10 cellular contexts compared by ENCODE assay signal in genomic region chr17:8922451-8922850, GRCh38. TPM values are rescaled to one million over a fixed set of nuclear protein-coding genes. Genes with fewer than 3 reads are reported as not detected.
DNase-seq lines count a peak whose midpoint lies in the region; ATAC-seq and TF ChIP-seq lines count a peak whose summit lies in the region.
"Had no signal": no experiment of that assay in that cellular context is flagged by ENCODE, and none has a peak within 500 bp of the region (broad histone marks: within the 10 kb centered on the region; RNA-seq: fewer than 3 reads in every experiment).

No MANE protein-coding gene starts in this region.

- TF ChIP-seq CTCF in brain microvascular endothelial cell (IDR thresholded peaks at IDR 0.05; ENCODE audit: low read depth, low read length, missing control alignments) (no peak), GM23338 (conservative IDR thresholded peaks at IDR 0.05; ENCODE audit: low read depth in 2 of 2) (no peak)

- no peak overlapping the region for H2BK12ac ChIP-seq in mesenchymal stem cell (ENCODE audit: low read length in 2 of 2)

- no peak overlapping the region for H3K4ac ChIP-seq in mesenchymal stem cell (ENCODE audit: low read depth in 1 of 2, low read length in 2 of 2)

- H3K4me3 ChIP-seq in brain microvascular endothelial cell (ENCODE audit: low read depth, low read length) (no peak overlapping the region), mesenchymal stem cell (ENCODE audit: insufficient read depth in 1 of 2, low read depth in 1 of 2, low read length in 2 of 2) (no peak overlapping the region), GM23338 (no peak overlapping the region)

- H3K79me2 ChIP-seq in GM23338 (replicated peaks; ENCODE audit: insufficient read depth) = no peaks in the 10 kb centered on the region

- peaks cover 3% of the 10 kb centered on the region for H3K27me3 Mint-ChIP-seq in GM23338 (ENCODE audit: insufficient read depth, low read depth, poor library complexity)

- H3K27ac Mint-ChIP-seq in GM23338 = no peak overlapping the region
- H3K27ac Mint-ChIP-seq: T-helper 1 cell treated with Interleukin-12 subunit alpha and Interleukin-12 subunit beta and Interleukin-4 antibody, amounts not matched to agents 30 μg/mL and 1 μg/mL, for 36 hours had no signal

- H3K23ac ChIP-seq in mesenchymal stem cell (ENCODE audit: low read length in 2 of 2) = no peak overlapping the region

- H3K27ac ChIP-seq in brain microvascular endothelial cell (peak overlapping the region; percentile 59), mesenchymal stem cell (ENCODE audit: low read length, poor library complexity, severe bottlenecking) (no peak overlapping the region), GM23338 (ENCODE audit: low read depth) (no peak overlapping the region)

- H3K4me2 ChIP-seq in mesenchymal stem cell (ENCODE audit: low read length, poor library complexity, severe bottlenecking) (no peak overlapping the region), GM23338 (no peak overlapping the region)

- DNase-seq in AG08395 (ENCODE audit: low spot score) (peak; percentile 90), Kasumi-1 (lab: John Stamatoyannopoulos, UW) (peak; percentile 73 to 79), brain microvascular endothelial cell (peak; percentile 91), mesenchymal stem cell (peak; percentile 17), GM23338 (ENCODE audit: low spot score) (no peak), germinal center (ENCODE audit: low spot score) (no peak), OCI-M2 (lab: John Stamatoyannopoulos, UW; ENCODE audit: unreplicated experiment) (no peak)
- DNase-seq in stimulated activated CD4-positive, alpha-beta T cell treated with anti-CD3 and anti-CD28 coated beads, Interleukin-1b, Interleukin-23, amount 100 ng/mL, for 48 hours = no peak
- DNase-seq: stimulated activated CD4-positive, alpha-beta T cell treated with anti-CD3 and anti-CD28 coated beads, Interleukin-2, amount 100 ng/mL, for 48 hours had no signal

- no peak overlapping the region for H2AK5ac ChIP-seq in mesenchymal stem cell (ENCODE audit: low read length, severe bottlenecking)

- H3F3A ChIP-seq in GM23338 (replicated peaks; ENCODE audit: low read depth) = no peaks in the 10 kb centered on the region

- H3K79me1 ChIP-seq in mesenchymal stem cell (replicated peaks; ENCODE audit: low read length, poor library complexity, severe bottlenecking) = no peaks in the 10 kb centered on the region

- no peaks in the 10 kb centered on the region for H3K27me3 ChIP-seq in brain microvascular endothelial cell (replicated peaks)
- H3K27me3 ChIP-seq in mesenchymal stem cell (ENCODE audit: control insufficient read depth in 1 of 2, insufficient read depth in 1 of 2, low read length in 2 of 2) = no peaks in the 10 kb centered on the region
- no peaks in the 10 kb centered on the region for H3K27me3 ChIP-seq in GM23338 (ENCODE audit: insufficient read depth)

- H3K36me3 Mint-ChIP-seq in GM23338 (ENCODE audit: low read depth) = peaks cover 2% of the 10 kb centered on the region; the same call in 2 of the 3 replicates

- H3K4me3 Mint-ChIP-seq in GM23338 = no peak overlapping the region
- H3K4me3 Mint-ChIP-seq: T-helper 1 cell treated with Interleukin-12 subunit alpha and Interleukin-12 subunit beta and Interleukin-4 antibody, amounts not matched to agents 30 μg/mL and 1 μg/mL, for 36 hours had no signal

- H3K4me1 ChIP-seq in mesenchymal stem cell (ENCODE audit: control insufficient read depth, insufficient read depth, low read depth, low read length) (peaks cover 2% of the 10 kb centered on the region), GM23338 (ENCODE audit: insufficient read depth) (no peaks in the 10 kb centered on the region)

- peaks cover 4% of the 10 kb centered on the region for H3K9me2 ChIP-seq in GM23338 (ENCODE audit: insufficient read depth)

- no peaks in the 10 kb centered on the region for H3K4me1 Mint-ChIP-seq in GM23338

- no peak overlapping the region for H3K9ac ChIP-seq in mesenchymal stem cell (ENCODE audit: low read length)

- no peaks in the 10 kb centered on the region for H4K20me1 ChIP-seq in GM23338 (replicated peaks; ENCODE audit: insufficient read depth)

- ATAC-seq in GM23338 = no peak

- H3K36me3 ChIP-seq in brain microvascular endothelial cell (replicated peaks) (no peaks in the 10 kb centered on the region), mesenchymal stem cell (ENCODE audit: control insufficient read depth in 1 of 2, insufficient read depth in 2 of 2, low read depth in 1 of 2, low read length in 2 of 2) (no peaks in the 10 kb centered on the region), GM23338 (ENCODE audit: insufficient read depth) (no peaks in the 10 kb centered on the region)

- no peak overlapping the region for H2BK120ac ChIP-seq in mesenchymal stem cell (ENCODE audit: low read depth, low read length)

- no peak overlapping the region for H4K91ac ChIP-seq in mesenchymal stem cell (ENCODE audit: low read length)

- H3K14ac ChIP-seq in mesenchymal stem cell (ENCODE audit: low read length in 2 of 2) = no peak overlapping the region

- H2BK5ac ChIP-seq in mesenchymal stem cell (ENCODE audit: low read depth, low read length, poor library complexity, severe bottlenecking) = no peak overlapping the region

- H2BK15ac ChIP-seq in mesenchymal stem cell (ENCODE audit: low read depth, poor library complexity, severe bottlenecking) = no peak overlapping the region

- H4K8ac ChIP-seq in mesenchymal stem cell (ENCODE audit: low read length) = no peak overlapping the region

- H3K9me3 Mint-ChIP-seq in GM23338 = peaks cover 16% of the 10 kb centered on the region

- no peak overlapping the region for H3K18ac ChIP-seq in mesenchymal stem cell (ENCODE audit: low read depth in 1 of 2, low read length in 2 of 2)

- in situ Hi-C loops in brain microvascular endothelial cell (cut with HindIII; ENCODE audit: low pct_ligation_motif_present, low sequenced_read_pairs) = no loop called here

- H3K9me3 ChIP-seq in mesenchymal stem cell (ENCODE audit: control insufficient read depth, low read length) = peaks cover 24% of the 10 kb centered on the region

- WGBS in mesenchymal stem cell = 53% methylated on average over 6 of the region's 6 CpGs

- H2AFZ ChIP-seq in mesenchymal stem cell (ENCODE audit: low read depth, low read length) (no peak overlapping the region), GM23338 (no peak overlapping the region)

TF ChIP-seq in GM23338, 12 proteins besides CTCF, POLR2A, EP300 and RAD21:
- TF ChIP-seq NANOG (IDR thresholded peaks at IDR 0.05; ENCODE audit: borderline replicate concordance) (no peak), JUNB (IDR thresholded peaks at IDR 0.05; ENCODE audit: unreplicated experiment) (no peak), EZH2phosphoT487 (IDR thresholded peaks at IDR 0.05; ENCODE audit: unreplicated experiment) (no peak), ZNF114 (CRISPR knock-in tag; IDR thresholded peaks at IDR 0.05) (no peak), STAT1 (IDR thresholded peaks at IDR 0.05; ENCODE audit: unreplicated experiment) (no peak), EZH2 (IDR thresholded peaks at IDR 0.05; ENCODE audit: low read depth, unreplicated experiment) (no peak)
- TF ChIP-seq, protein P1, sequence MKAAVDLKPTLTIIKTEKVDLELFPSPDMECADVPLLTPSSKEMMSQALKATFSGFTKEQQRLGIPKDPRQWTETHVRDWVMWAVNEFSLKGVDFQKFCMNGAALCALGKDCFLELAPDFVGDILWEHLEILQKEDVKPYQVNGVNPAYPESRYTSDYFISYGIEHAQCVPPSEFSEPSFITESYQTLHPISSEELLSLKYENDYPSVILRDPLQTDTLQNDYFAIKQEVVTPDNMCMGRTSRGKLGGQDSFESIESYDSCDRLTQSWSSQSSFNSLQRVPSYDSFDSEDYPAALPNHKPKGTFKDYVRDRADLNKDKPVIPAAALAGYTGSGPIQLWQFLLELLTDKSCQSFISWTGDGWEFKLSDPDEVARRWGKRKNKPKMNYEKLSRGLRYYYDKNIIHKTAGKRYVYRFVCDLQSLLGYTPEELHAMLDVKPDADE (IDR thresholded peaks at IDR 0.05) = no peak
- TF ChIP-seq, protein P2, sequence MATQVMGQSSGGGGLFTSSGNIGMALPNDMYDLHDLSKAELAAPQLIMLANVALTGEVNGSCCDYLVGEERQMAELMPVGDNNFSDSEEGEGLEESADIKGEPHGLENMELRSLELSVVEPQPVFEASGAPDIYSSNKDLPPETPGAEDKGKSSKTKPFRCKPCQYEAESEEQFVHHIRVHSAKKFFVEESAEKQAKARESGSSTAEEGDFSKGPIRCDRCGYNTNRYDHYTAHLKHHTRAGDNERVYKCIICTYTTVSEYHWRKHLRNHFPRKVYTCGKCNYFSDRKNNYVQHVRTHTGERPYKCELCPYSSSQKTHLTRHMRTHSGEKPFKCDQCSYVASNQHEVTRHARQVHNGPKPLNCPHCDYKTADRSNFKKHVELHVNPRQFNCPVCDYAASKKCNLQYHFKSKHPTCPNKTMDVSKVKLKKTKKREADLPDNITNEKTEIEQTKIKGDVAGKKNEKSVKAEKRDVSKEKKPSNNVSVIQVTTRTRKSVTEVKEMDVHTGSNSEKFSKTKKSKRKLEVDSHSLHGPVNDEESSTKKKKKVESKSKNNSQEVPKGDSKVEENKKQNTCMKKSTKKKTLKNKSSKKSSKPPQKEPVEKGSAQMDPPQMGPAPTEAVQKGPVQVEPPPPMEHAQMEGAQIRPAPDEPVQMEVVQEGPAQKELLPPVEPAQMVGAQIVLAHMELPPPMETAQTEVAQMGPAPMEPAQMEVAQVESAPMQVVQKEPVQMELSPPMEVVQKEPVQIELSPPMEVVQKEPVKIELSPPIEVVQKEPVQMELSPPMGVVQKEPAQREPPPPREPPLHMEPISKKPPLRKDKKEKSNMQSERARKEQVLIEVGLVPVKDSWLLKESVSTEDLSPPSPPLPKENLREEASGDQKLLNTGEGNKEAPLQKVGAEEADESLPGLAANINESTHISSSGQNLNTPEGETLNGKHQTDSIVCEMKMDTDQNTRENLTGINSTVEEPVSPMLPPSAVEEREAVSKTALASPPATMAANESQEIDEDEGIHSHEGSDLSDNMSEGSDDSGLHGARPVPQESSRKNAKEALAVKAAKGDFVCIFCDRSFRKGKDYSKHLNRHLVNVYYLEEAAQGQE (IDR thresholded peaks at IDR 0.05; ENCODE audit: unreplicated experiment) = no peak

RNA-seq across cellular contexts. Expression of gene PIK3R5, which starts 43.1 kb away (rescaled TPM):
- not detected for polyA plus RNA-seq in mesenchymal stem cell (2013, experiment 1 of 2)
- not detected for polyA plus RNA-seq in mesenchymal stem cell (2013, experiment 2 of 2)
- total RNA-seq in GM23338 (2014; rRNA removed; shearing (Covaris generic)) = 6.7 and 9.4 TPM in 2 replicates
- 1.4 and 1.7 TPM in 2 replicates for polyA plus RNA-seq in GM23338 (2016; fragmentation: Nextera tagmentation; extraction: Ambion mirVana)

RNA-seq across cellular contexts. Expression of gene PIK3R6, which starts 55.0 kb away (rescaled TPM):
- polyA plus RNA-seq in mesenchymal stem cell (2013, experiment 1 of 2) = not detected
- polyA plus RNA-seq in mesenchymal stem cell (2013, experiment 2 of 2) = not detected
- 0.24 TPM in 1 of 2 replicates, not detected in the other for total RNA-seq in GM23338 (2014; rRNA removed; shearing (Covaris generic))
- 0.11 and 0.14 TPM in 2 replicates for polyA plus RNA-seq in GM23338 (2016; fragmentation: Nextera tagmentation; extraction: Ambion mirVana)

Comparison
In these comparisons a context has a peak if more than half of its experiments do, and no peak if none do; other contexts are left out.
1. DNase-seq: peak in AG08395 (single experiment), Kasumi-1 (2 of 2), brain microvascular endothelial cell (single experiment) and mesenchymal stem cell (single experiment); none in GM23338 (single experiment), germinal center (single experiment), stimulated activated CD4-positive, alpha-beta T cell treated with anti-CD3 and anti-CD28 coated beads, Interleukin-1b, Interleukin-23, amount 100 ng/mL, for 48 hours (single experiment) and OCI-M2 (single experiment).